In genomic region chr6:26003102-26003694, GRCh38 we compare ENCODE assay signal across 9 cellular contexts. TPM values are rescaled to one million over a fixed set of nuclear protein-coding genes. Genes with fewer than 3 reads are reported as not detected.
DNase-seq lines count a peak whose midpoint lies in the region; ATAC-seq, FAIRE-seq and TF ChIP-seq lines count a peak whose summit lies in the region.
"Had no signal": no experiment of that assay in that cellular context is flagged by ENCODE, and none has a peak within 500 bp of the region (broad histone marks: within the 10 kb centered on the region; RNA-seq: fewer than 3 reads in every experiment).

No MANE protein-coding gene starts in this region.

- ATAC-seq in right cardiac atrium (peak; percentile 63 to 71), HG02759 (IDR thresholded peaks at IDR 0.05; ENCODE audit: unreplicated experiment) (no peak)

- H3K36me3 Mint-ChIP-seq in HFFc6 (ENCODE audit: low read depth): no peaks in the 10 kb centered on the region

- H3K27ac ChIP-seq in adrenal gland (no peak overlapping the region), right cardiac atrium (ENCODE audit: low read length) (no peak overlapping the region), small intestine (ENCODE audit: low read depth in 1 of 2, low read length in 1 of 2) (no peak overlapping the region), neuronal stem cell (replicated peaks; ENCODE audit: low read length) (no peak overlapping the region)

- FAIRE-seq in small intestine (lab: Jason Lieb, UNC): no peak

- H3K4me1 Mint-ChIP-seq in HFFc6 (ENCODE audit: low read depth): peaks cover 10% of the 10 kb centered on the region; the same call in 1 of the 2 replicates

- no peak overlapping the region for H3K4me3 Mint-ChIP-seq in HFFc6
- H3K4me3 Mint-ChIP-seq: T-helper 1 cell treated with Interleukin-12 subunit alpha and Interleukin-12 subunit beta and Interleukin-4 antibody, amounts not matched to agents 30 μg/mL and 1 μg/mL, for 36 hours had no signal

- H4K8ac ChIP-seq in neuronal stem cell (ENCODE audit: low read depth, low read length): no peak overlapping the region

- TF ChIP-seq CTCF in HFFc6 (IDR thresholded peaks at IDR 0.05) (peak; percentile 90), adrenal gland (IDR thresholded peaks at IDR 0.05) (peak; percentile 59 to 86 (median 72))

- no peak overlapping the region for H2BK15ac ChIP-seq in neuronal stem cell (ENCODE audit: low read length)

- H3K27ac Mint-ChIP-seq in HFFc6: no peak overlapping the region; the same call in 1 of the 2 replicates
- H3K27ac Mint-ChIP-seq: T-helper 1 cell treated with Interleukin-12 subunit alpha and Interleukin-12 subunit beta and Interleukin-4 antibody, amounts not matched to agents 30 μg/mL and 1 μg/mL, for 36 hours had no signal

- H2BK120ac ChIP-seq in neuronal stem cell (ENCODE audit: low read depth, low read length): no peak overlapping the region

- H3K4ac ChIP-seq in neuronal stem cell (ENCODE audit: low read length): no peak overlapping the region

- no peaks in the 10 kb centered on the region for H3K79me1 ChIP-seq in neuronal stem cell (ENCODE audit: low read depth, low read length)

- peaks cover 2% of the 10 kb centered on the region; the same call in 1 of the 2 replicates for H3K27me3 Mint-ChIP-seq in HFFc6 (ENCODE audit: insufficient read depth)

- DNase-seq in DMS 273 (lab: John Stamatoyannopoulos, UW; ENCODE audit: unreplicated experiment) (peak; percentile 82), HFFc6 (peak; percentile 45), RPMI7951 (ENCODE audit: low read depth) (peak; percentile 55), adrenal gland (peak; percentile 48 to 83 (median 63)), right cardiac atrium (peak in 2 of 3 donors; percentile 35 to 72), small intestine (peak; percentile 68), neuronal stem cell (ENCODE audit: low spot score) (no peak)

- peaks cover 0 to 8% of the 10 kb centered on the region in 2 donors for H3K36me3 ChIP-seq in adrenal gland (replicated peaks in 1 of 2)
- peaks cover under 1 to 2% of the 10 kb centered on the region in 2 donors for H3K36me3 ChIP-seq in small intestine (ENCODE audit: control insufficient read depth in 2 of 2, insufficient read depth in 2 of 2, low read length in 2 of 2)
- H3K36me3 ChIP-seq in neuronal stem cell (replicated peaks in 1 of 2; ENCODE audit: control insufficient read depth in 2 of 2, insufficient read depth in 2 of 2, low read length in 2 of 2): no peaks in the 10 kb centered on the region

- no peak overlapping the region for H2BK5ac ChIP-seq in neuronal stem cell (ENCODE audit: low read length)

- no peak overlapping the region for H3K9ac ChIP-seq in neuronal stem cell (ENCODE audit: low read depth, low read length, poor library complexity)

- H3K9me3 Mint-ChIP-seq in HFFc6: no peaks in the 10 kb centered on the region
- H3K9me3 Mint-ChIP-seq: T-helper 1 cell treated with Interleukin-12 subunit alpha and Interleukin-12 subunit beta and Interleukin-4 antibody, amounts not matched to agents 30 μg/mL and 1 μg/mL, for 36 hours had no signal

- peaks cover 0 to 4% of the 10 kb centered on the region in 2 donors for H3K4me1 ChIP-seq in adrenal gland (replicated peaks in 1 of 2)
- peaks cover 3% of the 10 kb centered on the region for H3K4me1 ChIP-seq in right cardiac atrium (ENCODE audit: control insufficient read depth, insufficient read depth, low read length)
- H3K4me1 ChIP-seq in small intestine (ENCODE audit: control insufficient read depth in 2 of 2, insufficient read depth in 1 of 2, low read depth in 1 of 2, low read length in 1 of 2): peaks cover 0 to 3% of the 10 kb centered on the region in 2 donors
- H3K4me1 ChIP-seq in neuronal stem cell (ENCODE audit: control insufficient read depth in 2 of 2, insufficient read depth in 1 of 2, low read depth in 1 of 2, low read length in 2 of 2): peaks cover 0 to 6% of the 10 kb centered on the region in 2 donors

- H3K23ac ChIP-seq in neuronal stem cell (ENCODE audit: low read depth, low read length, poor library complexity): no peak overlapping the region

- no peak overlapping the region for H3K4me2 ChIP-seq in neuronal stem cell (ENCODE audit: insufficient read depth, low read length, poor library complexity, severe bottlenecking)

- no peak overlapping the region for H2AK5ac ChIP-seq in neuronal stem cell (ENCODE audit: low read depth, low read length)

- intact Hi-C loops in adrenal gland (cut with DNase I): no loop called here
- intact Hi-C loops in right cardiac atrium (cut with DNase I): no loop called here

- H4K91ac ChIP-seq in neuronal stem cell (ENCODE audit: low read depth, low read length, poor library complexity): no peak overlapping the region

- 0 to 4% (median 2%) methylated on average over 3 of the region's 3 CpGs for WGBS in adrenal gland, 4 donors
- WGBS in right cardiac atrium: 1% methylated on average over 3 of the region's 3 CpGs
- WGBS in small intestine, 3 donors: 1 to 5% (median 3%) methylated on average over 3 of the region's 3 CpGs
- no CpG with 5 or more reads among the region's 3 CpGs for WGBS in neuronal stem cell (ENCODE audit: extremely low coverage in 2 of 2, insufficient read length in 2 of 2, insufficient replicate concordance in 1 of 2), 2 donors

- H3K27me3 ChIP-seq in adrenal gland (no peaks in the 10 kb centered on the region), right cardiac atrium (ENCODE audit: control insufficient read depth, insufficient read depth) (no peaks in the 10 kb centered on the region), small intestine (ENCODE audit: control insufficient read depth in 2 of 2, insufficient read depth in 2 of 2, low read length in 2 of 2) (no peaks in the 10 kb centered on the region), neuronal stem cell (ENCODE audit: control insufficient read depth in 3 of 3, insufficient read depth in 3 of 3, low read depth in 1 of 3, low read length in 3 of 3) (no peaks in the 10 kb centered on the region)

- H3K18ac ChIP-seq in neuronal stem cell (ENCODE audit: low read length): no peak overlapping the region

- H3K14ac ChIP-seq in neuronal stem cell (ENCODE audit: low read length): no peak overlapping the region

- H3K4me3 ChIP-seq in adrenal gland (no peak overlapping the region), right cardiac atrium (ENCODE audit: low read length) (no peak overlapping the region), small intestine (ENCODE audit: low read depth in 1 of 2, low read length in 2 of 2) (no peak overlapping the region), neuronal stem cell (ENCODE audit: low read length in 2 of 2) (no peak overlapping the region)

- TF ChIP-seq POLR2A in adrenal gland (IDR thresholded peaks at IDR 0.05): no peak

- H2AFZ ChIP-seq in neuronal stem cell (ENCODE audit: low read length): no peak overlapping the region

- H2BK12ac ChIP-seq in neuronal stem cell (ENCODE audit: low read length): no peak overlapping the region

- H3K9me3 ChIP-seq in adrenal gland (replicated peaks in 1 of 3) (no peaks in the 10 kb centered on the region), right cardiac atrium (ENCODE audit: control insufficient read depth, low read length) (no peaks in the 10 kb centered on the region), small intestine (ENCODE audit: control insufficient read depth, low read depth) (no peaks in the 10 kb centered on the region), neuronal stem cell (replicated peaks in 1 of 2; ENCODE audit: control insufficient read depth in 2 of 2, insufficient read depth in 1 of 2, low read depth in 1 of 2, low read length in 2 of 2) (no peaks in the 10 kb centered on the region)

RNA-seq across cellular contexts. Expression of gene TRIM38, which starts 40.6 kb away (rescaled TPM):
- 1 to 10 TPM; 5.4 to 7.5 (median 6.8) TPM for total RNA-seq in HFFc6 (2021; fragmentation: NEBNext Ultra II Directional; extraction: Animal tissue kit (Norgen Biotek cat#: 25700))
- 7.7 and 9.1 TPM in 2 replicates for total RNA-seq in RPMI7951 (2014; rRNA removed; shearing (Covaris generic))
- total RNA-seq in adrenal gland (10 to 100 TPM in 6 of 8 donors, 1 to 10 TPM in 2; 8.3 to 15.6 (median 11.5) TPM), right cardiac atrium (1 to 10 TPM; 4.0 to 4.7 (median 4.4) TPM)
- polyA plus RNA-seq in adrenal gland (1 to 10 TPM; 5.7 to 8.9 (median 7.9) TPM), right cardiac atrium (2.7 TPM), small intestine (1 to 10 TPM; 3.5 to 6.3 (median 5.8) TPM)
- 0.10 TPM for polyA plus RNA-seq in neuronal stem cell (2013, experiment 1 of 2)
- 0.10 TPM for polyA plus RNA-seq in neuronal stem cell (2013, experiment 2 of 2)
